ENCODE assay signal across 16 cellular contexts in the genomic region with DNA sequence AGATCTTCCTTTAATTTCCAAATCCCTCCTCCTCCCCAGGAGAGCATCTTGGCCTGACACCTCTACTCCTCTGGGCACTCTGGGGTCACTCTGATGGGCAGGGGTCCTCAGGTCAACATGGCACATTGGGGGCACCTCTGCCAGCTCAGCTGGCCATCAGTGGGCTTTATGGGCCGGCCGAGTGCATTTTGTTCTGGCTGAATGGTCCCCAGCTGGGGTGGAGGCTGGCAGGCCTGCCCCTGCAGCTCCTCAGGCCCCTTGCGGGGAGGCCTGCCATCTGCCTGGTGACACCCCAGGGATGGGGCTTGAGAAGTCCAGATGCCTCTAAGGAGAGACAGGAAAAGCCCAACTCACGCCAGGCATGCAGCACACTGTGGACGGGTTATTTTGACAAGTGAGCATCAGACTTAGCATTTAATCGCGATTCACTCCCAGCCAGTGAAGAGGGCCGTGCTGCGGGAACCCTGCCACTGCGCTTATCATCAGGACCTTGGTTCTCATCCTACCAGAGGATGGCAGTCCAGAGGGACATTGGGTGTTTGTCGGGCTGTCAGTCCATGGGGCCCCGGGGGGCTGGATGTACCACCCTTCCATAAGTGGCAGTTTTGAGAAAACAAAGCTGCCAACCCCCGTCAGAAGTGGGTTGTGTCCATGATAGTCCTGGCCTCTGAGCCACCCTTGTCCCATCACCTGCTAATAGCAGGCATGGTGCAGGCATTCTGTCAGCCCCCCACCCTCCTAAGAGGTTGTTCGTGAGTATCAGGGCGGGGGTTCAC. TPM values are rescaled to one million over a fixed set of nuclear protein-coding genes. Genes with fewer than 3 reads are reported as not detected.
A peak's percentile ranks its signal among the peaks of the same experiment; 100 is the strongest.
DNase-seq lines count a peak whose midpoint lies in the region; ATAC-seq and TF ChIP-seq lines count a peak whose summit lies in the region.
"Had no signal": no experiment of that assay in that cellular context is flagged by ENCODE, and none has a peak within 500 bp of the region (broad histone marks: within the 10 kb centered on the region; RNA-seq: fewer than 3 reads in every experiment).

No MANE protein-coding gene starts in this region.

- intact Hi-C loops in CD8-positive, alpha-beta T cell (cut with DNase I, micrococcal nuclease), result no loop called here
- intact Hi-C loops in mucosa of descending colon (cut with DNase I, micrococcal nuclease), result no loop called here

- ATAC-seq in CD8-positive, alpha-beta T cell, result no peak
- no peak for ATAC-seq in mucosa of descending colon

- peaks cover 42% of the 10 kb centered on the region for H3K4me1 ChIP-seq in CD8-positive, alpha-beta T cell (ENCODE audit: insufficient read depth, low read length)
- H3K4me1 ChIP-seq in mucosa of descending colon (ENCODE audit: low read depth), result peaks cover 42% of the 10 kb centered on the region

- DNase-seq in T-helper 1 cell (no peak), mucosa of descending colon (peak in 2 of 3 donors; percentile 31 to 39), NCI-H446 treated with DMSO at 0.1 percent for 48 hours (lab: John Stamatoyannopoulos, UW) (no peak), NCI-H226 (no peak), NCI-H82 (lab: John Stamatoyannopoulos, UW) (no peak)
- peak in 2 of 7 experiments; percentile 11 to 42 for DNase-seq in CD8-positive, alpha-beta T cell
- DNase-seq: activated T-cell treated with anti-CD3 and anti-CD28 coated beads, Interleukin-2, amount 50 U/mL, for 4 hours; amniotic stem cell; GF-D8; mesendoderm; NCI-H2029 treated with DMSO at 0.1 percent for 48 hours; nucleus accumbens had no signal

- no peak overlapping the region for H3K4me3 Mint-ChIP-seq in T-helper 1 cell treated with Interleukin-12 subunit alpha and Interleukin-12 subunit beta and Interleukin-4 antibody, amounts not matched to agents 30 μg/mL and 1 μg/mL, for 36 hours
- peak overlapping the region; percentile 15 for H3K4me3 Mint-ChIP-seq in CD8-positive, alpha-beta T cell
- H3K4me3 Mint-ChIP-seq in brain, result no peak overlapping the region

- no peaks in the 10 kb centered on the region for H3K27me3 Mint-ChIP-seq in T-helper 1 cell treated with Interleukin-12 subunit alpha and Interleukin-12 subunit beta and Interleukin-4 antibody, amounts not matched to agents 30 μg/mL and 1 μg/mL, for 36 hours (ENCODE audit: low read depth)
- H3K27me3 Mint-ChIP-seq in CD8-positive, alpha-beta T cell (ENCODE audit: low read depth), result no peaks in the 10 kb centered on the region
- H3K27me3 Mint-ChIP-seq in brain, result no peaks in the 10 kb centered on the region

- H3K27ac ChIP-seq in CD8-positive, alpha-beta T cell (ENCODE audit: low read depth, low read length), result no peak overlapping the region
- H3K27ac ChIP-seq: transverse colon had no signal

- no peaks in the 10 kb centered on the region for H3K36me3 Mint-ChIP-seq in T-helper 1 cell treated with Interleukin-12 subunit alpha and Interleukin-12 subunit beta and Interleukin-4 antibody, amounts not matched to agents 30 μg/mL and 1 μg/mL, for 36 hours (ENCODE audit: low read depth)
- no peaks in the 10 kb centered on the region for H3K36me3 Mint-ChIP-seq in CD8-positive, alpha-beta T cell
- peaks cover 5% of the 10 kb centered on the region for H3K36me3 Mint-ChIP-seq in brain

- peak overlapping the region; percentile 25 for H3K4me3 ChIP-seq in CD8-positive, alpha-beta T cell (ENCODE audit: low read depth, low read length)
- no peak overlapping the region for H3K4me3 ChIP-seq in mucosa of descending colon
- H3K4me3 ChIP-seq: HAP-1, transverse colon had no signal

- H3K27me3 ChIP-seq in CD8-positive, alpha-beta T cell (ENCODE audit: insufficient read depth, low read length), result no peaks in the 10 kb centered on the region
- H3K27me3 ChIP-seq: transverse colon had no signal

- POLR2A ChIA-PET in CD8-positive, alpha-beta T cell (lab: Charles Lee), result interaction anchor here (1.0 kb wide), 1 partner anchor 32 kb away, joined by 3 read pairs; no protein-coding TSS in a partner anchor

- H3K9me3 Mint-ChIP-seq in T-helper 1 cell treated with Interleukin-12 subunit alpha and Interleukin-12 subunit beta and Interleukin-4 antibody, amounts not matched to agents 30 μg/mL and 1 μg/mL, for 36 hours, result no peaks in the 10 kb centered on the region
- H3K9me3 Mint-ChIP-seq in CD8-positive, alpha-beta T cell, result no peaks in the 10 kb centered on the region
- no peaks in the 10 kb centered on the region for H3K9me3 Mint-ChIP-seq in brain
- H3K9me3 Mint-ChIP-seq: activated T-cell treated with anti-CD3 and anti-CD28 coated beads, Interleukin-2, amount 50 U/mL, for 4 hours had no signal

- CTCF ChIA-PET in CD8-positive, alpha-beta T cell (lab: Charles Lee), result interaction anchor here (1.1 kb wide), 1 partner anchor 32 kb away, joined by 4 read pairs; no protein-coding TSS in a partner anchor

- no peaks in the 10 kb centered on the region for H3K36me3 ChIP-seq in CD8-positive, alpha-beta T cell (ENCODE audit: insufficient read depth, low read length)
- H3K36me3 ChIP-seq in mucosa of descending colon (ENCODE audit: low read depth), result no peaks in the 10 kb centered on the region
- H3K36me3 ChIP-seq: HAP-1, transverse colon had no signal

- peak overlapping the region; percentile 26 for H3K27ac Mint-ChIP-seq in T-helper 1 cell treated with Interleukin-12 subunit alpha and Interleukin-12 subunit beta and Interleukin-4 antibody, amounts not matched to agents 30 μg/mL and 1 μg/mL, for 36 hours
- H3K27ac Mint-ChIP-seq in CD8-positive, alpha-beta T cell, result peak overlapping the region; percentile 22
- H3K27ac Mint-ChIP-seq in brain, result peak overlapping the region in 4 of 5 experiments; percentile 45 to 76 (median 60)

- peaks cover 45% of the 10 kb centered on the region for H3K4me1 Mint-ChIP-seq in T-helper 1 cell treated with Interleukin-12 subunit alpha and Interleukin-12 subunit beta and Interleukin-4 antibody, amounts not matched to agents 30 μg/mL and 1 μg/mL, for 36 hours (ENCODE audit: low read depth)
- H3K4me1 Mint-ChIP-seq in CD8-positive, alpha-beta T cell (ENCODE audit: low read depth), result peaks cover 66% of the 10 kb centered on the region
- H3K4me1 Mint-ChIP-seq in brain, result peaks cover 71% of the 10 kb centered on the region

- H3K9me3 ChIP-seq in CD8-positive, alpha-beta T cell (ENCODE audit: low read length), result no peaks in the 10 kb centered on the region
- no peaks in the 10 kb centered on the region for H3K9me3 ChIP-seq in mucosa of descending colon
- H3K9me3 ChIP-seq: HAP-1, transverse colon had no signal

- TF ChIP-seq CTCF in CD8-positive, alpha-beta T cell (IDR thresholded peaks at IDR 0.05), result no peak
- no peak for TF ChIP-seq CTCF in brain (conservative IDR thresholded peaks at IDR 0.05)
- TF ChIP-seq CTCF in mucosa of descending colon (IDR thresholded peaks at IDR 0.05), result no peak

RNA-seq across cellular contexts. Expression of a gene that starts 21.7 kb away (rescaled TPM):
- total RNA-seq in CD8-positive, alpha-beta T cell, result 10 to 100 TPM; 23.9 to 25.7 TPM
- polyA plus RNA-seq in brain (ENCODE audit: insufficient read depth, low read depth, low replicate concordance), result 63.6 TPM
- 10 to 100 TPM; 19.1 to 42.9 (median 21.7) TPM for total RNA-seq in mucosa of descending colon

Comparison
In these comparisons a context has a peak if more than half of its experiments do, and no peak if none do; other contexts are left out.
1. DNase-seq: peak in mucosa of descending colon (2 of 3); none in T-helper 1 cell (0 of 5), NCI-H446 treated with DMSO at 0.1 percent for 48 hours (single experiment), NCI-H226 (single experiment) and NCI-H82 (single experiment).
2. Peak in every context shown above with its lines, with median percentiles within 50 percentile points of each other: H3K27ac Mint-ChIP-seq.